8 cellular contexts compared by ENCODE assay signal in genomic region chr2:218272531-218273212, GRCh38. TPM values are rescaled to one million over a fixed set of nuclear protein-coding genes. Genes with fewer than 3 reads are reported as not detected.
DNase-seq lines count a peak whose midpoint lies in the region; ATAC-seq and TF ChIP-seq lines count a peak whose summit lies in the region.

No MANE protein-coding gene starts in this region.

- intact Hi-C loops in head of caudate nucleus (cut with DNase I) (loop anchor here (5.0 kb wide), 1 partner anchor 125 kb away; the partner anchor contains the start of gene CTDSP1), posterior vena cava (cut with DNase I) (loop anchor here in 1 of 2 donors (5.0 kb wide), 1 partner anchor 125 kb away; the partner anchor contains the start of gene CTDSP1), transverse colon (cut with DNase I; ENCODE audit: low total_unique reads) (no loop called here)

- H3K9me3 Mint-ChIP-seq in activated naive CD4-positive, alpha-beta T cell treated with anti-CD3 and anti-CD28 coated beads, Interleukin-2, amount 50 U/mL, for 72 hours, result no peaks in the 10 kb centered on the region

- H3K27ac Mint-ChIP-seq in activated naive CD4-positive, alpha-beta T cell treated with anti-CD3 and anti-CD28 coated beads, Interleukin-2, amount 50 U/mL, for 72 hours, result no peak overlapping the region

- peak; percentile 49 for TF ChIP-seq POLR2A in transverse colon (IDR thresholded peaks at IDR 0.05)

- peaks cover 0 to 30% (median 17%) of the 10 kb centered on the region in 4 donors for H3K36me3 ChIP-seq in transverse colon

- peak; percentile 91 for DNase-seq in AG08395 (ENCODE audit: low spot score)
- DNase-seq in NAMALWA (ENCODE audit: low spot score), result peak; percentile 92
- DNase-seq in SKM-1 (lab: John Stamatoyannopoulos, UW; ENCODE audit: unreplicated experiment), result peak; percentile 49
- peak; percentile 75 for DNase-seq in activated naive CD4-positive, alpha-beta T cell treated with anti-CD3 and anti-CD28 coated beads, Interleukin-2, amount 50 U/mL, for 72 hours (ENCODE audit: low spot score in 2 of 2)
- peak; percentile 75 to 93 (median 86) for DNase-seq in head of caudate nucleus
- peak; percentile 95 for DNase-seq in posterior vena cava (ENCODE audit: low spot score)
- peak; percentile 95 for DNase-seq in transverse colon

- H3K27me3 ChIP-seq in transverse colon, result no peaks in the 10 kb centered on the region

- TF ChIP-seq CTCF in transverse colon (IDR thresholded peaks at IDR 0.05), result peak; percentile 81 to 98 (median 90)

- WGBS in transverse colon (ENCODE audit: low coverage in 1 of 2), 2 donors, result 13% methylated on average over 18 of the region's 18 CpGs; no CpG with 5 or more reads in 1 of the 2 donors

- peaks cover 26 to 59% (median 44%) of the 10 kb centered on the region in 4 donors for H3K4me1 ChIP-seq in transverse colon

- no peaks in the 10 kb centered on the region for H3K9me3 ChIP-seq in transverse colon

- in situ Hi-C loops in transverse colon (cut with MboI; ENCODE audit: low pct_ligation_motif_present in 1 of 4, low pct_unique_long_range_greater_than_20kb in 1 of 4, low sequenced_read_pairs in 3 of 4), result no loop called here

- H3K27ac ChIP-seq in transverse colon, result peak overlapping the region; percentile 85 to 89 (median 88)

- peak overlapping the region in 1 of 4 donors; percentile 98 for H3K4me3 ChIP-seq in transverse colon

- H3K36me3 Mint-ChIP-seq in activated naive CD4-positive, alpha-beta T cell treated with anti-CD3 and anti-CD28 coated beads, Interleukin-2, amount 50 U/mL, for 72 hours, result peaks cover 7 to 12% of the 10 kb centered on the region in 2 donors

- TF ChIP-seq EP300 in transverse colon (IDR thresholded peaks at IDR 0.05; ENCODE audit: low read depth), result peak; percentile 42

- ATAC-seq in GM19025 (IDR thresholded peaks at IDR 0.05; ENCODE audit: low read depth, unreplicated experiment), result peak; percentile 20
- ATAC-seq in activated naive CD4-positive, alpha-beta T cell treated with anti-CD3 and anti-CD28 coated beads, Interleukin-2, amount 50 U/mL, for 72 hours, result peak in 1 of 2 donors; percentile 9

RNA-seq across cellular contexts. Expression of gene PNKD, which starts 2.4 kb away (rescaled TPM):
- total RNA-seq in activated naive CD4-positive, alpha-beta T cell treated with anti-CD3 and anti-CD28 coated beads, Interleukin-2, amount 50 U/mL, for 72 hours, result 10 to 100 TPM; 25.1 to 30.4 TPM
- total RNA-seq in posterior vena cava, result 10 to 100 TPM; 29.8 to 45.3 TPM
- 100 to 1,000 TPM in 2 of 4 donors, 10 to 100 TPM in 2; 14.3 to 111 (median 100) TPM for total RNA-seq in transverse colon

RNA-seq across cellular contexts. Expression of gene AAMP, which starts 2.7 kb away (rescaled TPM):
- total RNA-seq in activated naive CD4-positive, alpha-beta T cell treated with anti-CD3 and anti-CD28 coated beads, Interleukin-2, amount 50 U/mL, for 72 hours, result 10 to 100 TPM; 67.7 to 68.4 TPM
- total RNA-seq in posterior vena cava (10 to 100 TPM; 43.3 to 45.0 TPM), transverse colon (100 to 1,000 TPM in 3 of 4 donors, 10 to 100 TPM in 1; 96.9 to 466 (median 174) TPM)

RNA-seq across cellular contexts. Expression of gene GPBAR1, which starts 11.9 kb away (rescaled TPM):
- under 1 TPM; 0.46 to 0.88 TPM for total RNA-seq in activated naive CD4-positive, alpha-beta T cell treated with anti-CD3 and anti-CD28 coated beads, Interleukin-2, amount 50 U/mL, for 72 hours
- total RNA-seq in posterior vena cava (1 to 10 TPM; 1.2 to 4.2 TPM), transverse colon (1 to 10 TPM in 2 of 4 donors, not detected in 2; 2.5 to 3.0 TPM)

RNA-seq across cellular contexts. Expression of gene TMBIM1, which starts 19.6 kb away (rescaled TPM):
- 10 to 100 TPM; 46.1 to 47.5 TPM for total RNA-seq in activated naive CD4-positive, alpha-beta T cell treated with anti-CD3 and anti-CD28 coated beads, Interleukin-2, amount 50 U/mL, for 72 hours
- 100 to 1,000 TPM; 191 to 195 TPM for total RNA-seq in posterior vena cava
- 100 to 1,000 TPM in 3 of 4 donors, 10 to 100 TPM in 1; 80.0 to 356 (median 200) TPM for total RNA-seq in transverse colon

RNA-seq across cellular contexts. Expression of gene ARPC2, which starts 55.7 kb away (rescaled TPM):
- 100 to 1,000 TPM; 567 to 656 TPM for total RNA-seq in activated naive CD4-positive, alpha-beta T cell treated with anti-CD3 and anti-CD28 coated beads, Interleukin-2, amount 50 U/mL, for 72 hours
- 100 to 1,000 TPM; 258 to 291 TPM for total RNA-seq in posterior vena cava
- 100 to 1,000 TPM in 3 of 4 donors, 10 to 100 TPM in 1; 65.5 to 343 (median 275) TPM for total RNA-seq in transverse colon
